1 cellular context compared by ENCODE assay signal in genomic region chr3:69013256-69014021, GRCh38.
TF ChIP-seq lines count a peak whose summit lies in the region.

EOGT (minus strand) TSS chr3:69013684; CDS start chr3:69009846, 3,838 bp downstream.

TF ChIP-seq in HepG2, 621 proteins besides CTCF, POLR2A, EP300 and RAD21 (continued from another document and continues in another):
- peak; percentile 32; the same call in 1 of the 2 replicates for TF ChIP-seq USF2 (IDR thresholded peaks at IDR 0.05; ENCODE audit: low read depth, low read length)
- TF ChIP-seq USF2 (CRISPR knock-in tag; IDR thresholded peaks at IDR 0.05; ENCODE audit: borderline replicate concordance), result 0 out of 2 replicates have a peak, but pooled peaks have one; percentile 18
- TF ChIP-seq ZMYM2 (CRISPR knock-in tag; IDR thresholded peaks at IDR 0.05), result no peak
- TF ChIP-seq TBL1XR1 (IDR thresholded peaks at IDR 0.05; ENCODE audit: borderline replicate concordance, low read length, partially characterized antibody), result no peak
- TF ChIP-seq CREB1 (IDR thresholded peaks at IDR 0.05), result 0 out of 2 replicates have a peak, but pooled peaks have one; percentile 31
- no peak for TF ChIP-seq CREB1 (CRISPR knock-in tag; IDR thresholded peaks at IDR 0.05)
- no peak for TF ChIP-seq MLLT10 (CRISPR knock-in tag; IDR thresholded peaks at IDR 0.05)
- peak; percentile 78 for TF ChIP-seq MYPOP (CRISPR knock-in tag; IDR thresholded peaks at IDR 0.05)
- TF ChIP-seq RERE (CRISPR knock-in tag; IDR thresholded peaks at IDR 0.05; ENCODE audit: low read depth), result peak; percentile 25; the same call in 1 of the 2 replicates
- no peak for TF ChIP-seq ZNF703 (CRISPR knock-in tag; IDR thresholded peaks at IDR 0.05; ENCODE audit: borderline replicate concordance)
- TF ChIP-seq ARID3A (IDR thresholded peaks at IDR 0.05; ENCODE audit: low read depth, low read length), result no peak
- TF ChIP-seq ZNF451 (CRISPR knock-in tag; IDR thresholded peaks at IDR 0.05), result peak; percentile 69; the same call in 1 of the 2 replicates
- TF ChIP-seq GTF2F1 (IDR thresholded peaks at IDR 0.05; ENCODE audit: low read length), result no peak
- peak; percentile 58 for TF ChIP-seq ZNF770 (CRISPR knock-in tag; IDR thresholded peaks at IDR 0.05)
- TF ChIP-seq PHB2 (IDR thresholded peaks at IDR 0.05; ENCODE audit: partially characterized antibody), result no peak
- no peak for TF ChIP-seq PREB (CRISPR knock-in tag; IDR thresholded peaks at IDR 0.05)
- peak; percentile 45 for TF ChIP-seq ARID5B (CRISPR knock-in tag; IDR thresholded peaks at IDR 0.05)
- TF ChIP-seq ZNF33B (CRISPR knock-in tag; IDR thresholded peaks at IDR 0.05), result 0 out of 2 replicates have a peak, but pooled peaks have one; percentile 46
- TF ChIP-seq ZNF660 (CRISPR knock-in tag; IDR thresholded peaks at IDR 0.05; ENCODE audit: borderline replicate concordance, low read depth), result no peak
- TF ChIP-seq ZBTB33 (CRISPR knock-in tag; IDR thresholded peaks at IDR 0.05), result 0 out of 2 replicates have a peak, but pooled peaks have one; percentile 9
- TF ChIP-seq NR0B2 (CRISPR knock-in tag; IDR thresholded peaks at IDR 0.05), result peak; percentile 97
- peak; percentile 44; the same call in 1 of the 2 replicates for TF ChIP-seq ZNF749 (CRISPR knock-in tag; IDR thresholded peaks at IDR 0.05; ENCODE audit: borderline replicate concordance)
- TF ChIP-seq ZNF430 (CRISPR knock-in tag; IDR thresholded peaks at IDR 0.05), result no peak; the same call in 1 of the 2 replicates
- TF ChIP-seq HNF4A (CRISPR knock-in tag; IDR thresholded peaks at IDR 0.05), result no peak
- TF ChIP-seq ZNF687 (CRISPR knock-in tag; IDR thresholded peaks at IDR 0.05), result peak; percentile 98
- peak; percentile 91 for TF ChIP-seq ZNF563 (CRISPR knock-in tag; IDR thresholded peaks at IDR 0.05)
- no peak for TF ChIP-seq ARNT (IDR thresholded peaks at IDR 0.05)
- TF ChIP-seq MBD4 (IDR thresholded peaks at IDR 0.05; ENCODE audit: borderline replicate concordance, low read length), result no peak
